ENCODE assay signal across 33 cellular contexts in the genomic region with DNA sequence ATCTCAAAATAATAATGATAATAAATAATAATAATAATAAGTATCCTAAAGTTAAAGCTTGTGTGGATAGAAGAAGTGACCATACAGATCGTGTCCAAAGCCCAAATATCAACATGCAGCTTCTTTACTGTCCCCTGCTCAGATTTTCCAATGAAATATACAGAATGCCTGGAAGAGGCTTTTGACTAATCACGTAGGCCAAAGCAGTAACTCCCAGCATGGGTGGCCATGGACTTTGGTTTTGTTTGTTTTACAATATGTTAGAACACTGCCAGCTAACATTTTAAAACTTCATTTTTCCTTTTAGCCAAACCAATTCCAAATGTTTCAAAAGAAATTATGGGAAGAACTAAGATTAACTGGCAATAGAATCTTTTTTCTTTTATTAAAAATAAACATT.
"Had no signal": no experiment of that assay in that cellular context is flagged by ENCODE, and none has a peak within 500 bp of the region (broad histone marks: within the 10 kb centered on the region; RNA-seq: fewer than 3 reads in every experiment).

No MANE protein-coding gene starts in this region.

- DNase-seq: activated CD4-positive, alpha-beta T cell treated with anti-CD3 and anti-CD28 coated beads for 36 hours; activated CD4-positive, alpha-beta T cell treated with anti-CD3 and anti-CD28 coated beads, Interleukin-2, amount 10 ng/mL, durations not matched to agents 7 days and 5 days; activated CD4-positive, alpha-beta T cell treated with anti-CD3 and anti-CD28 coated beads, Interleukin-2, amount 50 U/mL, for 48 hours; activated effector memory CD4-positive, alpha-beta T cell treated with anti-CD3 and anti-CD28 coated beads, Interleukin-2, amount 50 U/mL, for 16 hours; activated naive CD4-positive, alpha-beta T cell; activated naive CD4-positive, alpha-beta T cell treated with anti-CD3 and anti-CD28 coated beads, Interleukin-2, amount 50 U/mL, for 16 hours; activated naive CD8-positive, alpha-beta T cell treated with anti-CD3 and anti-CD28 coated beads for 36 hours; activated T-cell treated with anti-CD3 and anti-CD28 coated beads, Interleukin-2, amount 50 U/mL, for 1 hour; activated T-cell treated with anti-CD3 and anti-CD28 coated beads, Interleukin-2, amount 50 U/mL, for 72 hours; amniotic stem cell; MM.1S; MV-4-11; NCI-H1092; NCI-H1417; NCI-H146; NCI-H187; NCI-H2029 treated with DMSO at 0.1 percent for 48 hours; NCI-H2107; NCI-H2171; NCI-H510A; NCI-H526; NCI-H748 treated with DMSO at 0.1 percent for 48 hours; NK-92 treated with Interleukin-12 subunit alpha and Interleukin-12 subunit beta, amount 100 ng/mL, for 24 hours; PC-3; Peyer's patch; RPMI8226; SHP77 treated with DMSO at 0.1 percent for 48 hours; SK-N-SH had no signal

- ATAC-seq: activated CD4-positive, alpha-beta T cell treated with anti-CD3 and anti-CD28 coated beads for 36 hours; activated T-cell treated with anti-CD3 and anti-CD28 coated beads, Interleukin-2, amount 50 U/mL, for 72 hours; activated T-helper 17 cell treated with anti-CD3 and anti-CD28 coated beads, Interleukin-2, amount 50 U/mL, for 72 hours; PC-3 had no signal

- H3K27me3 ChIP-seq: ascending aorta, breast epithelium, Peyer's patch, SJSA1 had no signal

- H3K36me3 ChIP-seq: ascending aorta, breast epithelium, Peyer's patch, SJSA1 had no signal

- H3K27ac ChIP-seq: ascending aorta, breast epithelium, KMS-11, Peyer's patch, SJSA1 had no signal

- H3K4me3 ChIP-seq: ascending aorta, breast epithelium, Peyer's patch, SJSA1 had no signal

- H3K4me1 ChIP-seq: ascending aorta, breast epithelium, Peyer's patch, SJSA1 had no signal

- H3K9me3 ChIP-seq: Peyer's patch, SJSA1, SK-N-SH had no signal
